In genomic region chr7:47923081-47923875, GRCh38 we compare ENCODE assay signal across 1 cellular context.
A peak's percentile ranks its signal among the peaks of the same experiment; 100 is the strongest.
TF ChIP-seq lines count a peak whose summit lies in the region.
"Not testable (repeated sequence)": the region's sequence is repeated elsewhere in the genome, so short reads cannot be mapped to it uniquely, and the experiment has no call there.

No MANE protein-coding gene starts in this region.

TF ChIP-seq in HepG2, 621 proteins besides CTCF, POLR2A, EP300 and RAD21:
- TF ChIP-seq ZNF652 (CRISPR knock-in tag; IDR thresholded peaks at IDR 0.05; ENCODE audit: borderline replicate concordance, low read depth): peak; percentile 37; the same call in 1 of the 2 replicates
- peak; percentile 59 for TF ChIP-seq BCL6 (CRISPR knock-in tag; IDR thresholded peaks at IDR 0.05)
- TF ChIP-seq SOX6 (IDR thresholded peaks at IDR 0.05): not testable (repeated sequence)
- peak; percentile 50; the same call in 1 of the 2 replicates for TF ChIP-seq SOX6 (CRISPR knock-in tag; IDR thresholded peaks at IDR 0.05)
